ENCODE assay signal across 28 cellular contexts in genomic region chr14:97328743-97329142, GRCh38.
"Had no signal": no experiment of that assay in that cellular context is flagged by ENCODE, and none has a peak within 500 bp of the region (broad histone marks: within the 10 kb centered on the region; RNA-seq: fewer than 3 reads in every experiment).

No MANE protein-coding gene starts in this region.

- H3K9me3 Mint-ChIP-seq: activated T-cell treated with anti-CD3 and anti-CD28 coated beads, Interleukin-2, amount 50 U/mL, for 24 hours; activated T-helper 1 cell treated with anti-CD3 and anti-CD28 coated beads, Interleukin-12 subunit alpha, Interleukin-12 subunit beta, Interleukin-2, Interleukin-4 antibody, amounts not matched to agents 30 ng/mL and 10 ng/mL and 1 ng/mL, durations not matched to agents 14 hours and 24 hours and 36 hours; central memory CD8-positive, alpha-beta T cell had no signal

- H3K36me3 ChIP-seq: MG63, SJCRH30 had no signal

- H3K27ac ChIP-seq: SJCRH30 had no signal

- H3K36me3 Mint-ChIP-seq: brain had no signal

- H3K4me1 Mint-ChIP-seq: activated B cell treated with CpG ODN at 0.5 μM for 24 hours, brain had no signal

- FAIRE-seq: astrocyte had no signal

- ATAC-seq: activated CD8-positive, alpha-beta memory T cell treated with anti-CD3 and anti-CD28 coated beads, Interleukin-2, amount 10 ng/mL, durations not matched to agents 7 days and 5 days; SK-N-SH treated with all-trans-retinoic acid at 6 μM for 48 hours had no signal

- H3K27me3 Mint-ChIP-seq: activated B cell treated with CpG ODN at 0.5 μM for 24 hours; activated CD4-positive, alpha-beta T cell treated with anti-CD3 and anti-CD28 coated beads, Interleukin-2, amount 10 ng/mL, durations not matched to agents 24 days and 14 days; activated CD8-positive, alpha-beta memory T cell treated with anti-CD3 and anti-CD28 coated beads, Interleukin-2, amount 10 ng/mL, durations not matched to agents 7 days and 5 days; activated naive CD8-positive, alpha-beta T cell; activated T-cell treated with anti-CD3 and anti-CD28 coated beads, Interleukin-2, amount 50 U/mL, for 24 hours; central memory CD8-positive, alpha-beta T cell had no signal

- H3K27ac Mint-ChIP-seq: activated B cell treated with CpG ODN at 0.5 μM for 24 hours; activated CD4-positive, alpha-beta T cell treated with anti-CD3 and anti-CD28 coated beads, Interleukin-2, amount 10 ng/mL, durations not matched to agents 24 days and 14 days; activated CD8-positive, alpha-beta memory T cell treated with anti-CD3 and anti-CD28 coated beads, Interleukin-2, amount 10 ng/mL, durations not matched to agents 7 days and 5 days; activated naive CD8-positive, alpha-beta T cell; activated T-cell treated with anti-CD3 and anti-CD28 coated beads, Interleukin-2, amount 50 U/mL, for 24 hours; activated T-helper 1 cell treated with anti-CD3 and anti-CD28 coated beads, Interleukin-12 subunit alpha, Interleukin-12 subunit beta, Interleukin-2, Interleukin-4 antibody, amounts not matched to agents 30 ng/mL and 10 ng/mL and 1 ng/mL, durations not matched to agents 14 hours and 24 hours and 36 hours; brain; T-helper 1 cell treated with Interleukin-12 subunit alpha and Interleukin-12 subunit beta and Interleukin-4 antibody, amounts not matched to agents 30 μg/mL and 1 μg/mL, for 36 hours had no signal

- DNase-seq: activated B cell treated with CpG ODN at 0.5 μM for 24 hours; activated CD4-positive, alpha-beta T cell treated with anti-CD3 and anti-CD28 coated beads for 1 hour; activated CD4-positive, alpha-beta T cell treated with anti-CD3 and anti-CD28 coated beads, Interleukin-2, amount 10 ng/mL, durations not matched to agents 24 days and 14 days; activated CD4-positive, alpha-beta T cell treated with anti-CD3 and anti-CD28 coated beads, Interleukin-2, amount 50 U/mL, for 48 hours; activated CD8-positive, alpha-beta memory T cell treated with anti-CD3 and anti-CD28 coated beads, Interleukin-2, amount 10 ng/mL, durations not matched to agents 7 days and 5 days; activated effector memory CD4-positive, alpha-beta T cell treated with Interleukin-2 at 50 U/mL for 16 hours; activated naive CD4-positive, alpha-beta T cell; activated T-cell treated with anti-CD3 and anti-CD28 coated beads, Interleukin-2, amount 50 U/mL, for 24 hours; amygdala; MG63; MV-4-11; NCI-H1092 treated with DMSO at 0.1 percent for 48 hours; NCI-H1417 treated with DMSO at 0.1 percent for 48 hours; NCI-H1694; NCI-H2029; NCI-H2171 treated with DMSO at 0.1 percent for 48 hours; NCI-H226; NCI-H774; Right ventricle myocardium superior; RPMI8226; SJCRH30 had no signal

- H3K27me3 ChIP-seq: MG63, SJCRH30 had no signal

- H3K4me3 ChIP-seq: MG63, SJCRH30 had no signal

- H3K4me3 Mint-ChIP-seq: activated B cell treated with CpG ODN at 0.5 μM for 24 hours; activated CD4-positive, alpha-beta T cell treated with anti-CD3 and anti-CD28 coated beads, Interleukin-2, amount 10 ng/mL, durations not matched to agents 24 days and 14 days; activated CD8-positive, alpha-beta memory T cell treated with anti-CD3 and anti-CD28 coated beads, Interleukin-2, amount 10 ng/mL, durations not matched to agents 7 days and 5 days; activated naive CD8-positive, alpha-beta T cell; activated T-cell treated with anti-CD3 and anti-CD28 coated beads, Interleukin-2, amount 50 U/mL, for 24 hours; activated T-helper 1 cell treated with anti-CD3 and anti-CD28 coated beads, Interleukin-12 subunit alpha, Interleukin-12 subunit beta, Interleukin-2, Interleukin-4 antibody, amounts not matched to agents 30 ng/mL and 10 ng/mL and 1 ng/mL, durations not matched to agents 14 hours and 24 hours and 36 hours; brain; central memory CD8-positive, alpha-beta T cell; T-helper 1 cell treated with Interleukin-12 subunit alpha and Interleukin-12 subunit beta and Interleukin-4 antibody, amounts not matched to agents 30 μg/mL and 1 μg/mL, for 36 hours had no signal

- H3K9me3 ChIP-seq: MG63, SJCRH30 had no signal

- H3K4me1 ChIP-seq: SJCRH30 had no signal
